ENCODE assay signal across 1 cellular context in the genomic region with DNA sequence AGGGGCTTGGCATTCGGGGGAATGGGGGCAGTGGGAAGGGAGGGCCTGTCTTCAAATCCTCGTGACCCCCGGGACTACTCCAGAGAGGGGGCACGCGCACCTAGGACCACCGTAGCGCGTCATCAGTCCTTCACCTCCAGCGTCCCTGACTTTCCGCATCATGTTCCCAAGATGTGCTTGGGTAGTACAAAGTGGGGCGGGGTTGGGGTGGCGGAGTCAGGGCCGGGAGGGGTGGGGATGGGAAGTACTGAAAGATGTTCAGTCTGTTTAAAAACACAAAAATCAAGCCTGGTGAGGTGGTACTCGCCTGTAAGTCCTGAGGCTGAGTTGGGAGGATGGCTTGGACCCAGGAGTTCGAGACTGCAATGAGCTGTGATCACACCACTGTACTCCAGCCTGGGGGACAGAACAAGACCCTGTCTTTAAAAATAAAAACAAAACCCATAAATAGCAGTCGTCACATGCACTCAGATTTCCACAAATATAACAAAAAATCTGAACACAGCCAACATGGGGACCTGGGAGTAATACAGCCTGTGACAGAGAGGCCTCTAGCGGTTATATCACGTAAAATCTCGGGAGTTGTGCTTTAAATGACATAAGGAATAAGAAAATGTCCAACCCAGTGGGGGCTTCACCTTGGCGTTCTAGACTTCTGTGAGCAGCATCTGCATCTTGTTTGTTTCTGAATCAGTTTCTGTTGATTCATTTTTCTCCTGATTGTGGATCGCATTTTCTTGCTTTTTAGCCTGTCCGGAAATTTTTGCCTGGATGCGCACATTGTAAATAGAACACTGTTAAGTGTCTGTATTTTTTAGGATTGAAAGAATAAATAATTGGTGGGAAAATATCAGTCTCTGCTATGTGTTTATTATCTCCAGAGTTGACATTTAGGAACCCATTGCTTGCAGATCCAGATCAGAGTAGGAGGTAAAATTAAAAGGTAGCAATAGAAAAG.
TF ChIP-seq lines count a peak whose summit lies in the region.

No MANE protein-coding gene starts in this region.

TF ChIP-seq in K562, 482 proteins besides CTCF, POLR2A, EP300 and RAD21 (continued from another document):
- TF ChIP-seq, protein P1, sequence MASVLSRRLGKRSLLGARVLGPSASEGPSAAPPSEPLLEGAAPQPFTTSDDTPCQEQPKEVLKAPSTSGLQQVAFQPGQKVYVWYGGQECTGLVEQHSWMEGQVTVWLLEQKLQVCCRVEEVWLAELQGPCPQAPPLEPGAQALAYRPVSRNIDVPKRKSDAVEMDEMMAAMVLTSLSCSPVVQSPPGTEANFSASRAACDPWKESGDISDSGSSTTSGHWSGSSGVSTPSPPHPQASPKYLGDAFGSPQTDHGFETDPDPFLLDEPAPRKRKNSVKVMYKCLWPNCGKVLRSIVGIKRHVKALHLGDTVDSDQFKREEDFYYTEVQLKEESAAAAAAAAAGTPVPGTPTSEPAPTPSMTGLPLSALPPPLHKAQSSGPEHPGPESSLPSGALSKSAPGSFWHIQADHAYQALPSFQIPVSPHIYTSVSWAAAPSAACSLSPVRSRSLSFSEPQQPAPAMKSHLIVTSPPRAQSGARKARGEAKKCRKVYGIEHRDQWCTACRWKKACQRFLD (CRISPR knock-in tag; IDR thresholded peaks at IDR 0.05): no peak
- TF ChIP-seq, protein P2, sequence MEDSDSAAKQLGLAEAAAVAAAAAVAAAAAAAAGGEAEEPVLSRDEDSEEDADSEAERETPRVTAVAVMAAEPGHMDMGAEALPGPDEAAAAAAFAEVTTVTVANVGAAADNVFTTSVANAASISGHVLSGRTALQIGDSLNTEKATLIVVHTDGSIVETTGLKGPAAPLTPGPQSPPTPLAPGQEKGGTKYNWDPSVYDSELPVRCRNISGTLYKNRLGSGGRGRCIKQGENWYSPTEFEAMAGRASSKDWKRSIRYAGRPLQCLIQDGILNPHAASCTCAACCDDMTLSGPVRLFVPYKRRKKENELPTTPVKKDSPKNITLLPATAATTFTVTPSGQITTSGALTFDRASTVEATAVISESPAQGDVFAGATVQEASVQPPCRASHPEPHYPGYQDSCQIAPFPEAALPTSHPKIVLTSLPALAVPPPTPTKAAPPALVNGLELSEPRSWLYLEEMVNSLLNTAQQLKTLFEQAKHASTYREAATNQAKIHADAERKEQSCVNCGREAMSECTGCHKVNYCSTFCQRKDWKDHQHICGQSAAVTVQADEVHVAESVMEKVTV (CRISPR knock-in tag; IDR thresholded peaks at IDR 0.05): peak; percentile 61
- no peak for TF ChIP-seq SAFB2 (IDR thresholded peaks at IDR 0.05; ENCODE audit: borderline replicate concordance, low read depth, low read length, severe bottlenecking)
- TF ChIP-seq IRF2 (CRISPR knock-in tag; IDR thresholded peaks at IDR 0.05): no peak
- TF ChIP-seq CBX1 (IDR thresholded peaks at IDR 0.05; ENCODE audit: low read depth): no peak
- TF ChIP-seq, protein P3, sequence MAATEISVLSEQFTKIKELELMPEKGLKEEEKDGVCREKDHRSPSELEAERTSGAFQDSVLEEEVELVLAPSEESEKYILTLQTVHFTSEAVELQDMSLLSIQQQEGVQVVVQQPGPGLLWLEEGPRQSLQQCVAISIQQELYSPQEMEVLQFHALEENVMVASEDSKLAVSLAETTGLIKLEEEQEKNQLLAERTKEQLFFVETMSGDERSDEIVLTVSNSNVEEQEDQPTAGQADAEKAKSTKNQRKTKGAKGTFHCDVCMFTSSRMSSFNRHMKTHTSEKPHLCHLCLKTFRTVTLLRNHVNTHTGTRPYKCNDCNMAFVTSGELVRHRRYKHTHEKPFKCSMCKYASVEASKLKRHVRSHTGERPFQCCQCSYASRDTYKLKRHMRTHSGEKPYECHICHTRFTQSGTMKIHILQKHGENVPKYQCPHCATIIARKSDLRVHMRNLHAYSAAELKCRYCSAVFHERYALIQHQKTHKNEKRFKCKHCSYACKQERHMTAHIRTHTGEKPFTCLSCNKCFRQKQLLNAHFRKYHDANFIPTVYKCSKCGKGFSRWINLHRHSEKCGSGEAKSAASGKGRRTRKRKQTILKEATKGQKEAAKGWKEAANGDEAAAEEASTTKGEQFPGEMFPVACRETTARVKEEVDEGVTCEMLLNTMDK (IDR thresholded peaks at IDR 0.05; ENCODE audit: borderline replicate concordance, insufficient read depth, low read depth, low read length, poor library complexity, severe bottlenecking): peak; percentile 34
- TF ChIP-seq, protein P4, sequence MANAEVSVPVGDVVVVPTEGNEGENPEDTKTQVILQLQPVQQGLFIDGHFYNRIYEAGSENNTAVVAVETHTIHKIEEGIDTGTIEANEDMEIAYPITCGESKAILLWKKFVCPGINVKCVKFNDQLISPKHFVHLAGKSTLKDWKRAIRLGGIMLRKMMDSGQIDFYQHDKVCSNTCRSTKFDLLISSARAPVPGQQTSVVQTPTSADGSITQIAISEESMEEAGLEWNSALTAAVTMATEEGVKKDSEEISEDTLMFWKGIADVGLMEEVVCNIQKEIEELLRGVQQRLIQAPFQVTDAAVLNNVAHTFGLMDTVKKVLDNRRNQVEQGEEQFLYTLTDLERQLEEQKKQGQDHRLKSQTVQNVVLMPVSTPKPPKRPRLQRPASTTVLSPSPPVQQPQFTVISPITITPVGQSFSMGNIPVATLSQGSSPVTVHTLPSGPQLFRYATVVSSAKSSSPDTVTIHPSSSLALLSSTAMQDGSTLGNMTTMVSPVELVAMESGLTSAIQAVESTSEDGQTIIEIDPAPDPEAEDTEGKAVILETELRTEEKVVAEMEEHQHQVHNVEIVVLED (CRISPR knock-in tag; IDR thresholded peaks at IDR 0.05): no peak
- peak; percentile 22 to 83; a peak in 3 of 4 replicates for TF ChIP-seq RCOR1 (IDR thresholded peaks at IDR 0.05; ENCODE audit: borderline replicate concordance in 1 of 2, low read depth in 2 of 2, low read length in 2 of 2)
- TF ChIP-seq SMC3 (conservative IDR thresholded peaks at IDR 0.05; ENCODE audit: insufficient read depth, low read depth, low read length): 0 out of 2 replicates have a peak, but pooled peaks have one; percentile 37
- TF ChIP-seq, protein P5, sequence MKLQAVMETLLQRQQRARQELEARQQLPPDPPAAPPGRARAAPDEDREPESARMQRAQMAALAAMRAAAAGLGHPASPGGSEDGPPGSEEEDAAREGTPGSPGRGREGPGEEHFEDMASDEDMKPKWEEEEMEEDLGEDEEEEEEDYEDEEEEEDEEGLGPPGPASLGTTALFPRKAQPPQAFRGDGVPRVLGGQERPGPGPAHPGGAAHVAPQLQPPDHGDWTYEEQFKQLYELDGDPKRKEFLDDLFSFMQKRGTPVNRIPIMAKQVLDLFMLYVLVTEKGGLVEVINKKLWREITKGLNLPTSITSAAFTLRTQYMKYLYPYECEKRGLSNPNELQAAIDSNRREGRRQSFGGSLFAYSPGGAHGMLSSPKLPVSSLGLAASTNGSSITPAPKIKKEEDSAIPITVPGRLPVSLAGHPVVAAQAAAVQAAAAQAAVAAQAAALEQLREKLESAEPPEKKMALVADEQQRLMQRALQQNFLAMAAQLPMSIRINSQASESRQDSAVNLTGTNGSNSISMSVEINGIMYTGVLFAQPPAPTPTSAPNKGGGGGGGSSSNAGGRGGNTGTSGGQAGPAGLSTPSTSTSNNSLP (IDR thresholded peaks at IDR 0.05; ENCODE audit: borderline replicate concordance, low read depth, low read length): peak; percentile 84
